19 cellular contexts compared by ENCODE assay signal in the genomic region with DNA sequence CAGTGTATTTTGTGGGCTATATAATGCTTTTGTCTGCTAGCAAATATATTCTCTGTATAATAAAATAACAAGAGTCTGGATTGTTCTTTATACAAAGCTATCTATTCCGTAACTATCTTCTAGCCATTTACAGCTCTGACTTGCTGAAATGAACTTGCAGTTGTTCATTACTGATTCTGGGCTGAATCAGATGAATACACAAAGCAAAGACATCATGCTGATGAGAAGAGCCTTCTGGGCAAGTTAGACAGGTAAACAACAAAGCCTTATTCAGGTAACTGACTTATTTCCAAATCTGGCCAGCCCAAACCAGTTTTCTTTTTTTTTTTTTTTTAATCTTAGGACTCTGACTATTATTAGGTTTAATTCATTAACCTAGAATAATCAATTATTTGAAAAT.
DNase-seq lines count a peak whose midpoint lies in the region; ATAC-seq, FAIRE-seq and TF ChIP-seq lines count a peak whose summit lies in the region.
"Had no signal": no experiment of that assay in that cellular context is flagged by ENCODE, and none has a peak within 500 bp of the region (broad histone marks: within the 10 kb centered on the region; RNA-seq: fewer than 3 reads in every experiment).

No MANE protein-coding gene starts in this region.

- H3K36me3 ChIP-seq in H1 (ENCODE audit: control insufficient read depth in 2 of 4, insufficient read depth in 4 of 4, low read length in 3 of 4): peaks cover 0 to 6% (median 0%) of the 10 kb centered on the region in 4 experiments; a peak in 1 of 8 replicates
- peaks cover 3% of the 10 kb centered on the region; the same call in 1 of the 2 replicates for H3K36me3 ChIP-seq in iPS-20b (ENCODE audit: insufficient read depth, low read depth, low read length)
- H3K36me3 ChIP-seq in adrenal gland (replicated peaks in 1 of 2): no peaks in the 10 kb centered on the region
- H3K36me3 ChIP-seq: BLaER1 had no signal

- H3K56ac ChIP-seq in H1 (replicated peaks; ENCODE audit: insufficient read length, low read depth, low read length): no peak overlapping the region

- peak; percentile 31 for DNase-seq in NCI-H146 (lab: John Stamatoyannopoulos, UW)
- no peak for DNase-seq in NCI-H146 treated with DMSO at 0.1 percent for 48 hours (lab: John Stamatoyannopoulos, UW; ENCODE audit: unreplicated experiment)
- DNase-seq in LNCaP clone FGC (ENCODE audit: low read depth): peak; percentile 46
- DNase-seq in H1 (ENCODE audit: low read depth in 1 of 2, low spot score in 2 of 2): no peak
- no peak for DNase-seq in adrenal gland
- DNase-seq: CD8-positive, alpha-beta T cell; DMS79 treated with DMSO at 0.1 percent for 48 hours; GF-D8; KBM-7; NCI-H1048; NCI-H1694 treated with DMSO at 0.1 percent for 48 hours; NCI-H526 treated with DMSO at 0.1 percent for 48 hours had no signal

- no peak for TF ChIP-seq RAD21 in H1 (IDR thresholded peaks at IDR 0.05 in 1 of 2, conservative IDR thresholded peaks at IDR 0.05 in 1 of 2; ENCODE audit: low read depth in 2 of 2, low read length in 2 of 2)

- H3K27ac ChIP-seq in H1 (ENCODE audit: low read depth, low read length) (peak overlapping the region; percentile 51; the same call in 1 of the 2 replicates), iPS-20b (ENCODE audit: low read length) (peak overlapping the region; percentile 65), adrenal gland (no peak overlapping the region)
- H3K27ac ChIP-seq: BLaER1, HL-60 had no signal

- no peak for TF ChIP-seq EP300 in H1 (IDR thresholded peaks at IDR 0.05; ENCODE audit: borderline replicate concordance in 1 of 2, low read depth in 2 of 2, low read length in 2 of 2)

- H2BK12ac ChIP-seq in H1 (ENCODE audit: low read depth, low read length): peak overlapping the region; percentile 75; the same call in 1 of the 2 replicates

- peak overlapping the region; percentile 6 for H4K91ac ChIP-seq in H1 (replicated peaks; ENCODE audit: insufficient read length, low read length)

- ATAC-seq in GM18502 (IDR thresholded peaks at IDR 0.05; ENCODE audit: poor library complexity, unreplicated experiment) (no peak), HG02763 (IDR thresholded peaks at IDR 0.05; ENCODE audit: unreplicated experiment) (no peak)
- ATAC-seq: CD8-positive, alpha-beta T cell had no signal

- H2AK5ac ChIP-seq in H1 (ENCODE audit: low read depth, low read length): no peak overlapping the region

- no peaks in the 10 kb centered on the region for H4K20me1 ChIP-seq in H1 (replicated peaks in 1 of 2; ENCODE audit: control insufficient read depth in 1 of 2, insufficient read depth in 2 of 2, low read length in 2 of 2)
- H4K20me1 ChIP-seq: BLaER1 had no signal

- no peaks in the 10 kb centered on the region for H3K79me1 ChIP-seq in H1 (ENCODE audit: low read depth, low read length)

- H3K4me1 ChIP-seq in H1 (replicated peaks in 1 of 4; ENCODE audit: control insufficient read depth in 3 of 4, insufficient read depth in 4 of 4, low read length in 3 of 4) (peaks cover 0 to 16% (median 4%) of the 10 kb centered on the region in 4 experiments; a peak in 4 of 7 replicates), iPS-20b (ENCODE audit: insufficient read depth, low read length) (peaks cover 9% of the 10 kb centered on the region; the same call in 1 of the 2 replicates), adrenal gland (replicated peaks in 1 of 2) (no peaks in the 10 kb centered on the region)
- H3K4me1 ChIP-seq: BLaER1 had no signal

- FAIRE-seq in H1 (lab: Jason Lieb, UNC): no peak
- FAIRE-seq: GM12891, HTR-8/SVneo had no signal

- H4K8ac ChIP-seq in H1 (ENCODE audit: extremely low read depth, insufficient read depth, low read length): no peak overlapping the region

- POLR2A ChIA-PET in H1 (lab: Charles Lee; ENCODE audit: partially characterized antibody): interaction anchor here (0.7 to 3.4 kb wide), 26 partner anchors 8 to 472 kb away, joined by 3 to 44 read pairs (median 4); a partner anchor contains a TSS

- H4K5ac ChIP-seq in H1 (ENCODE audit: insufficient read length, low read depth, low read length): no peak overlapping the region

- no peak overlapping the region for H2BK15ac ChIP-seq in H1 (ENCODE audit: low read length)

- H3K9ac ChIP-seq in H1 (replicated peaks in 1 of 4; ENCODE audit: extremely low read depth in 1 of 4, low read depth in 3 of 4, low read length in 3 of 4) (peak overlapping the region in 1 of 4 experiments; percentile 38; a peak in 1 of 7 replicates), iPS-20b (ENCODE audit: low read depth, low read length) (peak overlapping the region; percentile 62)
- H3K9ac ChIP-seq: BLaER1 had no signal

- TF ChIP-seq POLR2A in H1 (IDR thresholded peaks at IDR 0.05; ENCODE audit: control extremely low read depth in 1 of 2, low read depth in 2 of 2, low read length in 2 of 2) (no peak), adrenal gland (IDR thresholded peaks at IDR 0.05) (no peak)

- no peak overlapping the region for H3K23ac ChIP-seq in H1 (ENCODE audit: insufficient read length)

- no peak for TF ChIP-seq CTCF in LNCaP clone FGC (IDR thresholded peaks at IDR 0.05; ENCODE audit: control insufficient read depth, extremely low read depth, insufficient read depth)
- TF ChIP-seq CTCF in H1 (IDR thresholded peaks at IDR 0.05; ENCODE audit: control extremely low read depth in 1 of 3, insufficient read depth in 1 of 3, low read depth in 1 of 3, low read length in 3 of 3): no peak
- TF ChIP-seq CTCF in adrenal gland (IDR thresholded peaks at IDR 0.05): no peak

- H2AFZ ChIP-seq in H1 (ENCODE audit: low read length): no peak overlapping the region

- CTCF ChIA-PET in H1 (lab: Charles Lee; ENCODE audit: partially characterized antibody): interaction anchor here (0.6 to 1.3 kb wide), 3 partner anchors 8 to 34 kb away, joined by 3 to 4 read pairs (median 4); no protein-coding TSS in a partner anchor

- H3K18ac ChIP-seq in H1 (ENCODE audit: extremely low read depth, low read length): no peak overlapping the region

- no peak overlapping the region for H3K4ac ChIP-seq in H1 (replicated peaks; ENCODE audit: insufficient read length, low read depth, low read length)

- peak overlapping the region; percentile 95; the same call in 1 of the 2 replicates for H2BK5ac ChIP-seq in H1 (ENCODE audit: low read depth, low read length)

- H2BK120ac ChIP-seq in H1 (replicated peaks; ENCODE audit: low read depth, low read length): peak overlapping the region; percentile 85

- H3K23me2 ChIP-seq in H1 (ENCODE audit: low read depth, low read length): peaks cover 2% of the 10 kb centered on the region; the same call in 1 of the 2 replicates

- H2BK20ac ChIP-seq in H1 (ENCODE audit: low read length): peak overlapping the region; percentile 95; the same call in 1 of the 2 replicates

- peaks cover 14 to 44% of the 10 kb centered on the region in 2 experiments for H3K79me2 ChIP-seq in H1 (ENCODE audit: control insufficient read depth in 1 of 2, insufficient read depth in 2 of 2, low read length in 2 of 2)

- 88% methylated on average over 1 of the region's 1 CpG; no CpG with 5 or more reads in 1 of the 2 experiments for WGBS in H1 (ENCODE audit: extremely low coverage in 1 of 2, insufficient coverage in 1 of 2, insufficient read length in 1 of 2, insufficient replicate concordance in 2 of 2, low coverage in 1 of 2, low lambda C conversion rate in 2 of 2, missing lambda C conversion rate in 1 of 2), 2 experiments
- 96 to 97% (median 97%) methylated on average over 1 of the region's 1 CpG for WGBS in adrenal gland, 4 donors

- H3K27me3 ChIP-seq in H1 (replicated peaks in 1 of 4; ENCODE audit: control insufficient read depth in 3 of 4, extremely low read depth in 1 of 4, insufficient read depth in 3 of 4, low read length in 3 of 4) (no peaks in the 10 kb centered on the region), iPS-20b (ENCODE audit: insufficient read depth, low read length) (no peaks in the 10 kb centered on the region), adrenal gland (no peaks in the 10 kb centered on the region)
- H3K27me3 ChIP-seq: BLaER1 had no signal

- H3K4me3 ChIP-seq in LNCaP clone FGC (ENCODE audit: low read depth, low read length) (no peak overlapping the region), H1 (ENCODE audit: extremely low read depth in 1 of 4, insufficient read depth in 2 of 4, low read depth in 3 of 4, low read length in 4 of 4) (peak overlapping the region in 1 of 4 experiments; percentile 71; a peak in 2 of 8 replicates), iPS-20b (ENCODE audit: low read length) (peak overlapping the region; percentile 72), adrenal gland (no peak overlapping the region)
- H3K4me3 ChIP-seq: BLaER1 had no signal

- H3K14ac ChIP-seq in H1 (ENCODE audit: insufficient read length): no peak overlapping the region

- peak overlapping the region; percentile 71 to 80; a peak in 3 of 4 replicates for H3K4me2 ChIP-seq in H1 (ENCODE audit: insufficient read depth in 1 of 2, low read depth in 2 of 2, low read length in 2 of 2)
- H3K4me2 ChIP-seq: BLaER1 had no signal

- intact Hi-C loops in adrenal gland (cut with DNase I): no loop called here

- no peaks in the 10 kb centered on the region; a peak in 1 of 4 replicates for H3K9me3 ChIP-seq in H1 (ENCODE audit: insufficient read depth in 2 of 2, low read depth in 1 of 2, low read length in 1 of 2)
- peaks cover 3% of the 10 kb centered on the region; the same call in 1 of the 2 replicates for H3K9me3 ChIP-seq in iPS-20b (ENCODE audit: insufficient read depth, low read depth, low read length)
- no peaks in the 10 kb centered on the region for H3K9me3 ChIP-seq in adrenal gland (replicated peaks in 1 of 3)
- H3K9me3 ChIP-seq: BLaER1 had no signal

TF ChIP-seq in H1, 55 proteins besides CTCF, POLR2A, EP300 and RAD21 (continues in another document):
- TF ChIP-seq KDM5A (IDR thresholded peaks at IDR 0.05; ENCODE audit: low read length) (no peak), SRF (IDR thresholded peaks at IDR 0.05; ENCODE audit: low read depth, low read length) (no peak), RNF2 (IDR thresholded peaks at IDR 0.05; ENCODE audit: borderline replicate concordance, low read depth, low read length, missing control alignments, poor library complexity, severe bottlenecking) (no peak), JUND (IDR thresholded peaks at IDR 0.05; ENCODE audit: low read length) (no peak), HDAC2 (IDR thresholded peaks at IDR 0.05; ENCODE audit: borderline replicate concordance in 1 of 2, low read depth in 2 of 2, low read length in 2 of 2) (no peak), SP4 (IDR thresholded peaks at IDR 0.05; ENCODE audit: low read length) (no peak), ZNF274 (IDR thresholded peaks at IDR 0.05; ENCODE audit: borderline replicate concordance, extremely low read depth, low read length) (no peak), BCL11A (IDR thresholded peaks at IDR 0.05; ENCODE audit: low read depth in 2 of 2, low read length in 2 of 2) (no peak), JUN (IDR thresholded peaks at IDR 0.05; ENCODE audit: low read depth, low read length) (no peak), TCF12 (IDR thresholded peaks at IDR 0.05; ENCODE audit: low read depth, low read length) (no peak), CREB1 (IDR thresholded peaks at IDR 0.05) (no peak)
- TF ChIP-seq, protein P1, sequence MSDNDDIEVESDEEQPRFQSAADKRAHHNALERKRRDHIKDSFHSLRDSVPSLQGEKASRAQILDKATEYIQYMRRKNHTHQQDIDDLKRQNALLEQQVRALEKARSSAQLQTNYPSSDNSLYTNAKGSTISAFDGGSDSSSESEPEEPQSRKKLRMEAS (IDR thresholded peaks at IDR 0.05): no peak

Comparison
In these comparisons a context has a peak if more than half of its experiments do, and no peak if none do; other contexts are left out.
1. DNase-seq: peak in NCI-H146 (single experiment) and LNCaP clone FGC (single experiment); none in NCI-H146 treated with DMSO at 0.1 percent for 48 hours (single experiment), H1 (0 of 2) and adrenal gland (0 of 7).
2. H3K27ac ChIP-seq: peak in H1 (single experiment) and iPS-20b (single experiment); none in adrenal gland (0 of 5).